ENCODE assay signal across 9 cellular contexts in genomic region chr5:170757182-170757601, GRCh38. TPM values are rescaled to one million over a fixed set of nuclear protein-coding genes. Genes with fewer than 3 reads are reported as not detected.
A peak's percentile ranks its signal among the peaks of the same experiment; 100 is the strongest.
DNase-seq lines count a peak whose midpoint lies in the region; ATAC-seq and TF ChIP-seq lines count a peak whose summit lies in the region.
"Had no signal": no experiment of that assay in that cellular context is flagged by ENCODE, and none has a peak within 500 bp of the region (broad histone marks: within the 10 kb centered on the region; RNA-seq: fewer than 3 reads in every experiment).

No MANE protein-coding gene starts in this region.

- WGBS in esophagus, 2 donors, result 16 to 17% methylated on average over 4 of the region's 4 CpGs
- WGBS in sigmoid colon, 2 donors, result 20 to 39% methylated on average over 4 of the region's 4 CpGs

- intact Hi-C loops in sigmoid colon (cut with DNase I), result no loop called here

- TF ChIP-seq POLR2A in sigmoid colon (IDR thresholded peaks at IDR 0.05), result no peak

- H3K27ac ChIP-seq in esophagus (ENCODE audit: low read depth in 2 of 2, low read length in 1 of 2) (peak overlapping the region; percentile 77 to 80), sigmoid colon (peak overlapping the region in 3 of 4 donors; percentile 30 to 59 (median 35))

- ATAC-seq in GM19324 (IDR thresholded peaks at IDR 0.05; ENCODE audit: low FRiP score, unreplicated experiment) (peak; percentile 68), HG03342 (IDR thresholded peaks at IDR 0.05; ENCODE audit: unreplicated experiment) (peak; percentile 88)

- H3K4me1 ChIP-seq in esophagus (ENCODE audit: control insufficient read depth in 2 of 2, insufficient read depth in 2 of 2, low read length in 1 of 2), result peaks cover 6 to 7% of the 10 kb centered on the region in 2 donors
- H3K4me1 ChIP-seq in sigmoid colon, result peaks cover 0 to 32% (median 29%) of the 10 kb centered on the region in 4 donors

- DNase-seq in sigmoid colon (no peak), NCI-H1092 (lab: John Stamatoyannopoulos, UW) (no peak), OCI-M2 (lab: John Stamatoyannopoulos, UW; ENCODE audit: unreplicated experiment) (no peak), iPS-NIHi11 (ENCODE audit: low spot score) (no peak), cerebellum (ENCODE audit: low spot score) (no peak)
- DNase-seq: SW 1271 had no signal

- H3K27me3 ChIP-seq in esophagus (ENCODE audit: control insufficient read depth in 1 of 2, insufficient read depth in 2 of 2, low read length in 2 of 2) (no peaks in the 10 kb centered on the region), sigmoid colon (no peaks in the 10 kb centered on the region)

- H3K9me3 ChIP-seq in esophagus (ENCODE audit: control insufficient read depth in 2 of 2, insufficient read depth in 1 of 2, low read depth in 1 of 2, low read length in 1 of 2) (no peaks in the 10 kb centered on the region), sigmoid colon (no peaks in the 10 kb centered on the region)

- no peak for TF ChIP-seq EP300 in sigmoid colon (IDR thresholded peaks at IDR 0.05)

- TF ChIP-seq CTCF in sigmoid colon (IDR thresholded peaks at IDR 0.05), result no peak

- no peaks in the 10 kb centered on the region for H3K36me3 ChIP-seq in esophagus (ENCODE audit: control insufficient read depth in 2 of 2, insufficient read depth in 2 of 2, low read length in 1 of 2)
- H3K36me3 ChIP-seq in sigmoid colon, result no peaks in the 10 kb centered on the region

- no peak overlapping the region for H3K4me3 ChIP-seq in esophagus (ENCODE audit: low read depth in 1 of 2, low read length in 2 of 2)
- H3K4me3 ChIP-seq in sigmoid colon, result no peak overlapping the region

RNA-seq across cellular contexts. Expression of gene GABRP, which starts 26.3 kb away (rescaled TPM):
- polyA plus RNA-seq in esophagus, result 10 to 100 TPM; 21.9 to 55.7 TPM
- total RNA-seq in sigmoid colon, result not detected
- 1 to 10 TPM in 1 of 3 donors, not detected in 2; 1.8 TPM for polyA plus RNA-seq in sigmoid colon
- total RNA-seq in cerebellum, result not detected
